33 cellular contexts compared by ENCODE assay signal in the genomic region with DNA sequence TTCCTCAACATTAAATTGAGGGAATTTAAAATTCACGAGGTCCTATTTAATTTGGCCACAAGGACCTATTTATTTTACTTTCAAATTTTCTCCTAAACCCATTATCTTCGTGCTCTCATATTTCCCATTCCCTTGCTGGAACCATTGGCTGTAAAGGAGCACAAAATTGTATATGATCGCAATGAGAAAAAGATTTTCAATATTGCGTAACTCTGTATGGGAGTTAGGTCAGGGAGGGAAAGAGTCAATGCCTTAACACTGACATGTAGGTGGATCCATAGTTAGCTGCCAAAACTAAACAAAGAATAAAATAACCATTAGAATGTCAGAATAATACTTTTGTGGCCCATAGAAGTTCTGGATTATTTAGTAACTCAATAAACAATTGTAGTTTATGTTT.
"Had no signal": no experiment of that assay in that cellular context is flagged by ENCODE, and none has a peak within 500 bp of the region (broad histone marks: within the 10 kb centered on the region; RNA-seq: fewer than 3 reads in every experiment).

No MANE protein-coding gene starts in this region.

- H3K27ac ChIP-seq: ascending aorta, cardiac muscle cell, coronary artery, Peyer's patch, SJSA1 had no signal

- H3K9ac ChIP-seq: SK-N-SH had no signal

- H3K4me1 Mint-ChIP-seq: activated CD4-positive, alpha-beta T cell treated with anti-CD3 and anti-CD28 coated beads, Interleukin-2, amount 10 ng/mL, durations not matched to agents 24 days and 14 days; activated naive CD8-positive, alpha-beta T cell treated with anti-CD3 and anti-CD28 coated beads, Interleukin-2, amount 10 ng/mL, durations not matched to agents 7 days and 5 days; activated T-helper 17 cell treated with anti-CD3 and anti-CD28 coated beads, Interleukin-2, amount 50 U/mL, for 72 hours; central memory CD8-positive, alpha-beta T cell had no signal

- FAIRE-seq: TTC549 had no signal

- H3K4me1 ChIP-seq: ascending aorta, Peyer's patch, SJSA1 had no signal

- H3K36me3 ChIP-seq: ascending aorta, cardiac muscle cell, Peyer's patch, SJSA1 had no signal

- H3K4me3 Mint-ChIP-seq: activated CD4-positive, alpha-beta T cell treated with anti-CD3 and anti-CD28 coated beads, Interleukin-2, amount 10 ng/mL, durations not matched to agents 24 days and 14 days; activated CD8-positive, alpha-beta T cell treated with anti-CD3 and anti-CD28 coated beads for 36 hours; activated naive CD4-positive, alpha-beta T cell treated with anti-CD3 and anti-CD28 coated beads, Interleukin-2, amount 50 U/mL, for 24 hours; activated naive CD8-positive, alpha-beta T cell treated with anti-CD3 and anti-CD28 coated beads, Interleukin-2, amount 10 ng/mL, durations not matched to agents 7 days and 5 days; activated T-cell treated with anti-CD3 and anti-CD28 coated beads, Interleukin-2, amount 50 U/mL, for 72 hours; activated T-helper 17 cell treated with anti-CD3 and anti-CD28 coated beads, Interleukin-2, amount 50 U/mL, for 72 hours; central memory CD8-positive, alpha-beta T cell; T-cell had no signal

- H3K27me3 ChIP-seq: ascending aorta, cardiac muscle cell, Peyer's patch, SJSA1 had no signal

- H3K4me2 ChIP-seq: SK-N-SH had no signal

- H3K9me3 ChIP-seq: ascending aorta, Peyer's patch, SJSA1, SK-N-SH had no signal

- H3K27ac Mint-ChIP-seq: activated CD4-positive, alpha-beta T cell treated with anti-CD3 and anti-CD28 coated beads, Interleukin-2, amount 10 ng/mL, durations not matched to agents 24 days and 14 days; activated CD8-positive, alpha-beta T cell treated with anti-CD3 and anti-CD28 coated beads for 36 hours; activated naive CD4-positive, alpha-beta T cell treated with anti-CD3 and anti-CD28 coated beads, Interleukin-2, amount 50 U/mL, for 24 hours; activated naive CD8-positive, alpha-beta T cell treated with anti-CD3 and anti-CD28 coated beads, Interleukin-2, amount 10 ng/mL, durations not matched to agents 7 days and 5 days; activated T-helper 17 cell treated with anti-CD3 and anti-CD28 coated beads, Interleukin-2, amount 50 U/mL, for 72 hours; T-cell had no signal

- H3K4me3 ChIP-seq: ascending aorta, cardiac muscle cell, coronary artery, Peyer's patch, SJSA1 had no signal

- DNase-seq: activated CD4-positive, alpha-beta T cell treated with anti-CD3 and anti-CD28 coated beads, Interleukin-2, amount 10 ng/mL, durations not matched to agents 24 days and 14 days; activated CD4-positive, alpha-beta T cell treated with anti-CD3 and anti-CD28 coated beads, Interleukin-2, amount 50 U/mL, for 4 hours; activated CD8-positive, alpha-beta T cell treated with anti-CD3 and anti-CD28 coated beads for 36 hours; activated gamma-delta T cell; activated naive CD4-positive, alpha-beta T cell treated with Interleukin-2 at 50 U/mL for 16 hours; activated naive CD8-positive, alpha-beta T cell treated with anti-CD3 and anti-CD28 coated beads, Interleukin-2, amount 10 ng/mL, durations not matched to agents 7 days and 5 days; activated T-cell treated with anti-CD3 and anti-CD28 coated beads, Interleukin-2, amount 50 U/mL, for 1 hour; activated T-cell treated with anti-CD3 and anti-CD28 coated beads, Interleukin-2, amount 50 U/mL, for 72 hours; amygdala; MV-4-11; NCI-H1092; NCI-H1436 treated with DMSO at 0.1 percent for 48 hours; NCI-H1694 treated with DMSO at 0.1 percent for 48 hours; NCI-H2029; NCI-H345; NCI-H524 treated with DMSO at 0.1 percent for 48 hours; NK-92 treated with Interleukin-12 subunit alpha and Interleukin-12 subunit beta, amount 100 ng/mL, for 24 hours; PC-3; Peyer's patch; RPMI8226; SHP77 treated with DMSO at 0.1 percent for 48 hours; SK-N-SH; T-cell; T-helper 2 cell; T-helper 9 cell had no signal

- ATAC-seq: activated CD8-positive, alpha-beta T cell treated with anti-CD3 and anti-CD28 coated beads for 36 hours; activated T-cell treated with anti-CD3 and anti-CD28 coated beads, Interleukin-2, amount 50 U/mL, for 72 hours; activated T-helper 17 cell treated with anti-CD3 and anti-CD28 coated beads, Interleukin-2, amount 50 U/mL, for 72 hours; PC-3; T-cell had no signal

- H3K27me3 Mint-ChIP-seq: activated CD4-positive, alpha-beta T cell treated with anti-CD3 and anti-CD28 coated beads, Interleukin-2, amount 10 ng/mL, durations not matched to agents 24 days and 14 days; activated CD8-positive, alpha-beta T cell treated with anti-CD3 and anti-CD28 coated beads for 36 hours; activated naive CD4-positive, alpha-beta T cell treated with anti-CD3 and anti-CD28 coated beads, Interleukin-2, amount 50 U/mL, for 24 hours; activated naive CD8-positive, alpha-beta T cell treated with anti-CD3 and anti-CD28 coated beads, Interleukin-2, amount 10 ng/mL, durations not matched to agents 7 days and 5 days; activated T-helper 17 cell treated with anti-CD3 and anti-CD28 coated beads, Interleukin-2, amount 50 U/mL, for 72 hours; central memory CD8-positive, alpha-beta T cell; T-cell had no signal
